10 cellular contexts compared by ENCODE assay signal in genomic region chr3:85801955-85802354, GRCh38.
DNase-seq lines count a peak whose midpoint lies in the region; ATAC-seq and TF ChIP-seq lines count a peak whose summit lies in the region.
"Had no signal": no experiment of that assay in that cellular context is flagged by ENCODE, and none has a peak within 500 bp of the region (broad histone marks: within the 10 kb centered on the region; RNA-seq: fewer than 3 reads in every experiment).

No MANE protein-coding gene starts in this region.

- H3K27ac Mint-ChIP-seq in activated T-cell treated with anti-CD3 and anti-CD28 coated beads, Interleukin-2, amount 50 U/mL, for 72 hours, result no peak overlapping the region

- H3K9me3 Mint-ChIP-seq in activated T-cell treated with anti-CD3 and anti-CD28 coated beads, Interleukin-2, amount 50 U/mL, for 72 hours, result peaks cover 7 to 10% of the 10 kb centered on the region in 2 donors

- no peaks in the 10 kb centered on the region for H3K27me3 Mint-ChIP-seq in activated T-cell treated with anti-CD3 and anti-CD28 coated beads, Interleukin-2, amount 50 U/mL, for 72 hours (ENCODE audit: low read depth)

- no peak overlapping the region for H3K4me3 ChIP-seq in choroid plexus epithelial cell (ENCODE audit: low read depth, low read length)
- H3K4me3 ChIP-seq: BLaER1 had no signal

- TF ChIP-seq CTCF in choroid plexus epithelial cell (conservative IDR thresholded peaks at IDR 0.05; ENCODE audit: low read depth, low read length), result peak; percentile 61

- ATAC-seq in activated T-cell treated with anti-CD3 and anti-CD28 coated beads, Interleukin-2, amount 50 U/mL, for 72 hours (replicated peaks in 1 of 2), result no peak

- no peak overlapping the region for H3K4me3 Mint-ChIP-seq in activated T-cell treated with anti-CD3 and anti-CD28 coated beads, Interleukin-2, amount 50 U/mL, for 72 hours

- DNase-seq in NCI-H524 (lab: John Stamatoyannopoulos, UW) (peak; percentile 11 to 67), NCI-H524 treated with DMSO at 0.1 percent for 48 hours (lab: John Stamatoyannopoulos, UW) (no peak), NCI-H526 treated with DMSO at 0.1 percent for 48 hours (lab: John Stamatoyannopoulos, UW) (peak; percentile 10), choroid plexus epithelial cell (ENCODE audit: low read depth) (peak; percentile 47), renal cortical epithelial cell (ENCODE audit: low read depth) (peak; percentile 13), T-helper 1 cell (no peak), COLO829 (ENCODE audit: low spot score) (no peak)
- DNase-seq in activated T-cell treated with anti-CD3 and anti-CD28 coated beads, Interleukin-2, amount 50 U/mL, for 72 hours, result no peak
- DNase-seq: NK-92 treated with Interleukin-12 subunit alpha and Interleukin-12 subunit beta, amount 100 ng/mL, for 24 hours had no signal

- H3K4me1 Mint-ChIP-seq in activated T-cell treated with anti-CD3 and anti-CD28 coated beads, Interleukin-2, amount 50 U/mL, for 72 hours (ENCODE audit: low read depth), result no peaks in the 10 kb centered on the region

- H3K36me3 Mint-ChIP-seq in activated T-cell treated with anti-CD3 and anti-CD28 coated beads, Interleukin-2, amount 50 U/mL, for 72 hours (ENCODE audit: insufficient read depth in 2 of 2), result no peaks in the 10 kb centered on the region

Comparison
In these comparisons a context has a peak if more than half of its experiments do, and no peak if none do; other contexts are left out.
1. DNase-seq: peak in NCI-H524 (2 of 2), NCI-H526 treated with DMSO at 0.1 percent for 48 hours (single experiment), choroid plexus epithelial cell (single experiment) and renal cortical epithelial cell (single experiment); none in NCI-H524 treated with DMSO at 0.1 percent for 48 hours (single experiment), T-helper 1 cell (0 of 5), activated T-cell treated with anti-CD3 and anti-CD28 coated beads, Interleukin-2, amount 50 U/mL, for 72 hours (0 of 2) and COLO829 (single experiment).